29 cellular contexts compared by ENCODE assay signal in the genomic region with DNA sequence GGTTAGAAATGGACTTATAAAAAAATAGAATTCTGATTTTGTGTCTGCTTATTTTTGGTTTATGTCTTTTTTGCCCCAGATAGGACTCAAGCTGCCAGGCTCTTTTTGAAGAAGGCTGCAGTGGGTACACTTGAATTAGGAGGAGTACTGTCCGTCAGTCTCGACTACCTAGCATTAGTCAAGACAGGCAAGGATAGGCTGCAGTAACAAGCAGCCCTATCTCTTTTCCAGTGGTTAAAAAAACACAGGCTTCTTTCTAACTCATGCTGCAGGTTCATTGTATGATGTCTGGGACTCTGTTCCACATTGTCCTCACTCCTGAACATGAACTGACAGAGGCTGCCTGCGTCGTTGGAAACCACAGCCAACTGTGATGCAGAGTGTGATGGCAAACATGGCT. TPM values are rescaled to one million over a fixed set of nuclear protein-coding genes. Genes with fewer than 3 reads are reported as not detected.
"Had no signal": no experiment of that assay in that cellular context is flagged by ENCODE, and none has a peak within 500 bp of the region (broad histone marks: within the 10 kb centered on the region; RNA-seq: fewer than 3 reads in every experiment).

No MANE protein-coding gene starts in this region.

- DNase-seq: colonic mucosa; cortex of kidney; dermis blood vessel endothelial cell; dorsolateral prefrontal cortex; effector CD4-positive, alpha-beta T cell; effector CD8-positive, alpha-beta T cell; effector memory CD4-positive, alpha-beta T cell; effector memory CD8-positive, alpha-beta T cell; endodermal cell; erythroblast; esophagus squamous epithelium; foreskin fibroblast; foreskin keratinocyte; foreskin melanocyte; gastrocnemius medialis; glutamatergic neuron; head of caudate nucleus; heart left ventricle; heart right ventricle had no signal

- H3K36me3 ChIP-seq: colonic mucosa, esophagus muscularis mucosa, esophagus squamous epithelium, gastrocnemius medialis, gastroesophageal sphincter, heart left ventricle, heart right ventricle had no signal

- H3K27me3 ChIP-seq: colonic mucosa, dorsolateral prefrontal cortex, esophagus muscularis mucosa, esophagus squamous epithelium, foreskin keratinocyte, gastrocnemius medialis, gastroesophageal sphincter, heart left ventricle, heart right ventricle had no signal

- H3K9me3 ChIP-seq: colonic mucosa, esophagus muscularis mucosa, esophagus squamous epithelium, gastrocnemius medialis, gastroesophageal sphincter, heart left ventricle had no signal

- H3K27ac ChIP-seq: colonic mucosa, coronary artery, dorsolateral prefrontal cortex, epithelial cell of prostate, esophagus muscularis mucosa, esophagus squamous epithelium, foreskin keratinocyte, gastrocnemius medialis, gastroesophageal sphincter, heart left ventricle, heart right ventricle had no signal

- H3K4me3 ChIP-seq: colonic mucosa, coronary artery, dorsolateral prefrontal cortex, esophagus muscularis mucosa, esophagus squamous epithelium, gastrocnemius medialis, gastroesophageal sphincter, heart left ventricle, heart right ventricle had no signal

- FAIRE-seq: colon, endometrium, endothelial cell of umbilical vein, frontal cortex had no signal

- ATAC-seq: effector memory CD8-positive, alpha-beta T cell; esophagus mucosa; foreskin keratinocyte; gastrocnemius medialis; gastroesophageal sphincter; heart left ventricle; heart right ventricle had no signal

- H3K4me1 ChIP-seq: colonic mucosa, esophagus muscularis mucosa, esophagus squamous epithelium, foreskin keratinocyte, gastrocnemius medialis, gastroesophageal sphincter had no signal

RNA-seq across cellular contexts. Expression of gene C16orf46, which starts 8.0 kb away (rescaled TPM):
- total RNA-seq: endothelial cell of umbilical vein, esophagus mucosa, fibroblast of lung had no signal
